11 cellular contexts compared by ENCODE assay signal in the genomic region with DNA sequence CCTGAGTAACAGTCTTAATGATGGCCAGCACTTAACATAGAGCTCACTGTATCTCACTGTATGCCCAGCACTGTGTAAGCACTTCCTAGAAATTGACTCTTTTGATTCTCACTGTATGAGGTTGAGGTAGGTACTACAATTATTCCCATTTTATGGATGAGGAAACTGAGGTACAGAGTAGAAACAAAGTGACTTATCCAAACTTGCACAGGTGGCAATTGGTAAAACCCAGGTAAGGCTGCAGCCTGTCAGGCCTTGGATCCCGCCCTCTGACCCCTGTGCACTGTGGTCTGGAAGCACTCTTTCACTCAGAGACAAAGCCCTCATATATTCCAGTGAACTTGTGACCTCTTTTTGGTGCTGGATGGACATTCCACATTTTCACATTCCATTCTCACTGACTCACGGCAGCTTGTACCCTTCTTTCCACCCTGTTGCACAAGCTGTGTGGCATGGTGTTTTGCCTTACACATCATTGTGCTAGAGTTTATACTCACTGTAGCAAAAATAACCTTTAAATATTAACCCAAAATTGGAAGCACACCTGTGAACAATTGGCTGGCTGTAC. TPM values are rescaled to one million over a fixed set of nuclear protein-coding genes. Genes with fewer than 3 reads are reported as not detected.
DNase-seq lines count a peak whose midpoint lies in the region; ATAC-seq and TF ChIP-seq lines count a peak whose summit lies in the region.
"Had no signal": no experiment of that assay in that cellular context is flagged by ENCODE, and none has a peak within 500 bp of the region (broad histone marks: within the 10 kb centered on the region; RNA-seq: fewer than 3 reads in every experiment).

No MANE protein-coding gene starts in this region.

- H3K9me3 Mint-ChIP-seq in osteocyte (ENCODE audit: unreplicated experiment) = peaks cover 16% of the 10 kb centered on the region
- peaks cover 16% of the 10 kb centered on the region for H3K9me3 Mint-ChIP-seq in activated T-cell treated with anti-CD3 and anti-CD28 coated beads, Interleukin-2, amount 50 U/mL, for 4 hours

- H3K36me3 ChIP-seq in RWPE2 (ENCODE audit: low read depth) = no peaks in the 10 kb centered on the region
- no peaks in the 10 kb centered on the region for H3K36me3 ChIP-seq in Peyer's patch

- H3K9me3 ChIP-seq in RWPE2 (ENCODE audit: severe bottlenecking) = no peaks in the 10 kb centered on the region
- no peaks in the 10 kb centered on the region for H3K9me3 ChIP-seq in Peyer's patch

- H3K4me3 Mint-ChIP-seq in osteocyte (ENCODE audit: unreplicated experiment) = no peak overlapping the region
- no peak overlapping the region for H3K4me3 Mint-ChIP-seq in activated T-cell treated with anti-CD3 and anti-CD28 coated beads, Interleukin-2, amount 50 U/mL, for 4 hours
- H3K4me3 Mint-ChIP-seq: central memory CD8-positive, alpha-beta T cell had no signal

- H3K4me1 ChIP-seq in RWPE2 (ENCODE audit: insufficient read depth, poor library complexity, severe bottlenecking) (peaks cover 12% of the 10 kb centered on the region), Peyer's patch (no peaks in the 10 kb centered on the region)

- peak; percentile 83 for DNase-seq in Daoy (ENCODE audit: low read depth)
- DNase-seq in RWPE2 (ENCODE audit: low spot score) = no peak
- peak; percentile 95 for DNase-seq in fibroblast of the conjunctiva (ENCODE audit: low read depth)
- DNase-seq in osteocyte (ENCODE audit: extremely low spot score, unreplicated experiment) = no peak
- DNase-seq in NK-92 (lab: John Stamatoyannopoulos, UW; ENCODE audit: unreplicated experiment) = no peak
- no peak for DNase-seq in activated T-cell treated with anti-CD3 and anti-CD28 coated beads, Interleukin-2, amount 50 U/mL, for 4 hours
- DNase-seq in Peyer's patch = no peak
- DNase-seq: activated CD4-positive, alpha-beta T cell treated with anti-CD3 and anti-CD28 coated beads for 1 hour; NCI-H510A had no signal

- TF ChIP-seq POLR2A in Peyer's patch (IDR thresholded peaks at IDR 0.05) = no peak

- no peaks in the 10 kb centered on the region for H3K36me3 Mint-ChIP-seq in osteocyte (ENCODE audit: unreplicated experiment)
- H3K36me3 Mint-ChIP-seq in activated T-cell treated with anti-CD3 and anti-CD28 coated beads, Interleukin-2, amount 50 U/mL, for 4 hours (ENCODE audit: insufficient read depth) = peaks cover 4% of the 10 kb centered on the region

- H3K27me3 ChIP-seq in RWPE2 (ENCODE audit: insufficient read depth, poor library complexity, severe bottlenecking) (no peaks in the 10 kb centered on the region), Peyer's patch (no peaks in the 10 kb centered on the region)

- no peak overlapping the region for H3K4me3 ChIP-seq in RWPE2 (ENCODE audit: severe bottlenecking)
- no peak overlapping the region for H3K4me3 ChIP-seq in Peyer's patch

- ATAC-seq in RWPE2 (ENCODE audit: low read depth) = peak; percentile 82
- no peak for ATAC-seq in GM19328 (IDR thresholded peaks at IDR 0.05; ENCODE audit: unreplicated experiment)
- ATAC-seq in activated T-cell treated with anti-CD3 and anti-CD28 coated beads, Interleukin-2, amount 50 U/mL, for 4 hours = no peak

- no peaks in the 10 kb centered on the region for H3K27me3 Mint-ChIP-seq in osteocyte (ENCODE audit: unreplicated experiment)
- H3K27me3 Mint-ChIP-seq in activated T-cell treated with anti-CD3 and anti-CD28 coated beads, Interleukin-2, amount 50 U/mL, for 4 hours (ENCODE audit: low read depth) = no peaks in the 10 kb centered on the region
- H3K27me3 Mint-ChIP-seq: central memory CD8-positive, alpha-beta T cell had no signal

- TF ChIP-seq CTCF in RWPE2 (IDR thresholded peaks at IDR 0.05; ENCODE audit: poor library complexity, severe bottlenecking) = no peak
- TF ChIP-seq CTCF in osteocyte (IDR thresholded peaks at IDR 0.05) = no peak
- no peak for TF ChIP-seq CTCF in Peyer's patch (IDR thresholded peaks at IDR 0.05)

- peak overlapping the region; percentile 83 for H3K27ac Mint-ChIP-seq in osteocyte (ENCODE audit: unreplicated experiment)

- peaks cover 13% of the 10 kb centered on the region for H3K4me1 Mint-ChIP-seq in osteocyte (ENCODE audit: unreplicated experiment)
- H3K4me1 Mint-ChIP-seq in activated T-cell treated with anti-CD3 and anti-CD28 coated beads, Interleukin-2, amount 50 U/mL, for 4 hours (ENCODE audit: low read depth) = no peaks in the 10 kb centered on the region
- H3K4me1 Mint-ChIP-seq: central memory CD8-positive, alpha-beta T cell had no signal

- H3K27ac ChIP-seq in RWPE2 (ENCODE audit: poor library complexity, severe bottlenecking) (no peak overlapping the region), Peyer's patch (no peak overlapping the region)

RNA-seq across cellular contexts. Expression of a gene that starts 21.7 kb away (rescaled TPM):
- total RNA-seq in Daoy (2014; rRNA removed; shearing (Covaris generic)) = not detected in 2 replicates
- total RNA-seq in osteocyte (not detected in 2 replicates), Peyer's patch (1 to 10 TPM in 1 of 4 donors, under 1 TPM in 1, not detected in 2; 0.80 to 8.3 TPM)
- total RNA-seq in activated T-cell treated with anti-CD3 and anti-CD28 coated beads, Interleukin-2, amount 50 U/mL, for 4 hours = under 1 TPM in 2 of 3 donors, not detected in 1; 0.21 to 0.22 TPM

Comparison
In these comparisons a context has a peak if more than half of its experiments do, and no peak if none do; other contexts are left out.
1. DNase-seq: peak in Daoy (single experiment) and fibroblast of the conjunctiva (single experiment); none in RWPE2 (single experiment), osteocyte (single experiment), NK-92 (single experiment), activated T-cell treated with anti-CD3 and anti-CD28 coated beads, Interleukin-2, amount 50 U/mL, for 4 hours (single experiment) and Peyer's patch (0 of 3).